ENCODE assay signal across 21 cellular contexts in the genomic region with DNA sequence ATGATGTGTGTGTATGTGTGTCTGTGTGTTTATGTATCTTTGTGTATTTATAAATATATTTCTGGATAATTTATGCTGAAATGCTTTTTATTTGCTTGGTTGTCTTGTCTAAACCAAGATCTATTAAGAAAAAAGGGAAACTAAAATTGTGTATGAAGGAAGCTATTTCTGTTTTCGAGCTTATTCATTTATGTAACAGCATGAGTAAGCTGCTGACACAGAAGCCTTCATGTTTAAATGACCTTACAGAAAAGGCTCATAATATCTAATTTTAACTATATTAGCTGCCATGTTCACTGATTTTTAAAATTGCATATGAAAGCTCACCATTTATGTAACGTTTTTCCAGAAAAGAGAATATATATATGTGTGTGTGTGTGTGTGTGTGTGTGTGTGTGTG.
"Had no signal": no experiment of that assay in that cellular context is flagged by ENCODE, and none has a peak within 500 bp of the region (broad histone marks: within the 10 kb centered on the region; RNA-seq: fewer than 3 reads in every experiment).

No MANE protein-coding gene starts in this region.

- ATAC-seq: natural killer cell, right lobe of liver had no signal

- H3K27ac ChIP-seq: left ventricle myocardium inferior, right atrium auricular region, right lobe of liver, tibial nerve, uterus had no signal

- H3K36me3 ChIP-seq: left ventricle myocardium inferior, right atrium auricular region, right lobe of liver, tibial nerve, uterus had no signal

- H3K4me1 ChIP-seq: left ventricle myocardium inferior, right atrium auricular region, right lobe of liver, tibial nerve, uterus had no signal

- H3K9me3 ChIP-seq: left ventricle myocardium inferior, right atrium auricular region, right lobe of liver, tibial nerve, uterus had no signal

- DNase-seq: hypothalamus; immature natural killer cell; left ventricle myocardium inferior; mesendoderm; naive B cell; natural killer cell; nephron progenitor cell; nucleus accumbens; right lobe of liver; stimulated activated CD4-positive, alpha-beta T cell treated with anti-CD3 and anti-CD28 coated beads, Interleukin-1b, Interleukin-23, amount 100 ng/mL, for 48 hours; stimulated activated CD4-positive, alpha-beta T cell treated with anti-CD3 and anti-CD28 coated beads, Interleukin-2, amount 100 ng/mL, for 48 hours; stimulated activated CD4-positive, alpha-beta T cell treated with anti-CD3 and anti-CD28 coated beads, Interleukin-4, amount 100 ng/mL, for 4 hours; stimulated activated CD8-positive, alpha-beta memory T cell treated with anti-CD3 and anti-CD28 coated beads, Interleukin-4, amount 100 ng/mL, for 48 hours; stimulated activated naive CD4-positive, alpha-beta T cell treated with Interleukin-2 at 50 U/mL for 16 hours; stimulated activated naive CD8-positive, alpha-beta T cell treated with anti-CD3 and anti-CD28 coated beads, Interleukin-15, amount 100 ng/mL, for 72 hours; substantia nigra; uterus had no signal

- H3K4me3 ChIP-seq: left ventricle myocardium inferior, lung, right atrium auricular region, right lobe of liver, smooth muscle cell, tibial nerve, uterus had no signal

- H3K4me2 ChIP-seq: smooth muscle cell had no signal

- H3K27me3 ChIP-seq: right atrium auricular region, right lobe of liver, tibial nerve, uterus had no signal
